In the genomic region with DNA sequence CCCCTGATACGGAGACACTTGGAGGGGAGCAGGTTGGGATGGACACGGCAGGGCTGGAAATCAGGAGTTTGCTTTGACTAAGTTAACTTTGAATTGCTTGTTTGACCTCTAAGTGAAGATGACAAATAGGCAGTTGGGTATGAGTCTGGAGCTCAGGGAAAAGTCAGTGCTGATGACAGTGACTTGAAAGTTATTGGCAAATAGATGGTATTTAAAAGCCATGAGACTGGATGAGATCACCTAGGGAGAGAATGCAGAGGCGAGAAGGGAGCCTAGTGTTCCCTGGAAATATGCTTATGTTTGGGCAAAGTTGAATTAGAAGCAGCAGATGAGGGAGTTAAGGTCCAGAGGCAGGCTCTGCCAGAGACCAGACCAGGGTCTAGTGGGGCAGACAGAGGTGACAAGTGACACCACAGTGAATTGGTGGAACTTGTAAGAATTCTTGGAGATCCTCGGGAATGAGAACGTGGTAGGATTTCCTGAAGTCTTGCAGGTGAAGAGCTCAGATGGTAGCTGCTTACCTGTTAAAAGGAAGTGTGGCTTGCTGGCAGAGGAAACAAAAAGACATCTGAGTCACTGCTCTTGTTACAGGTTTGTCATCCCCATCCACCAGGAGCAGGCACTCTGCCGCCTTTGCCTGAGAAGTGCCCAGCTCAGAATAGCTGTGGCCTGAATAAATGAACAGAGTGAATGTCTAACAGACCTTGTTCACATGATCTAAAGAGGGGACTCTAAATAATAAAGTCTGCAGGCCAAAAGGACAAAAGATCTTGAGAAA, we compare ENCODE assay signal across 10 cellular contexts. TPM values are rescaled to one million over a fixed set of nuclear protein-coding genes. Genes with fewer than 3 reads are reported as not detected.
DNase-seq lines count a peak whose midpoint lies in the region; ATAC-seq, FAIRE-seq and TF ChIP-seq lines count a peak whose summit lies in the region.
"Had no signal": no experiment of that assay in that cellular context is flagged by ENCODE, and none has a peak within 500 bp of the region (broad histone marks: within the 10 kb centered on the region; RNA-seq: fewer than 3 reads in every experiment).

No MANE protein-coding gene starts in this region.

- WGBS in right cardiac atrium: 74% methylated on average over 6 of the region's 6 CpGs

- no peak overlapping the region for H3K27ac ChIP-seq in astrocyte (ENCODE audit: low read depth, low read length)
- H3K27ac ChIP-seq in right cardiac atrium (ENCODE audit: low read length): peak overlapping the region; percentile 90
- H3K27ac ChIP-seq in tibial artery: peak overlapping the region; percentile 87 to 91

- TF ChIP-seq CTCF in astrocyte (IDR thresholded peaks at IDR 0.05; ENCODE audit: insufficient read depth, low read depth, low read length) (no peak), tibial artery (IDR thresholded peaks at IDR 0.05) (no peak)

- peaks cover 45% of the 10 kb centered on the region for H3K4me1 Mint-ChIP-seq in astrocyte (ENCODE audit: low read depth, unreplicated experiment)

- no peak overlapping the region for H2AFZ ChIP-seq in astrocyte (ENCODE audit: low read depth, low read length)

- peak overlapping the region; percentile 56 for H3K27ac Mint-ChIP-seq in astrocyte (ENCODE audit: unreplicated experiment)

- no peaks in the 10 kb centered on the region for H3K27me3 Mint-ChIP-seq in astrocyte (ENCODE audit: low read depth, unreplicated experiment)
- H3K27me3 Mint-ChIP-seq: stimulated activated naive CD8-positive, alpha-beta T cell treated with anti-CD3 and anti-CD28 coated beads, Interleukin-15, amount 100 ng/mL, for 72 hours had no signal

- peak overlapping the region; percentile 11 for H3K4me3 Mint-ChIP-seq in astrocyte (ENCODE audit: unreplicated experiment)
- H3K4me3 Mint-ChIP-seq: stimulated activated naive CD8-positive, alpha-beta T cell treated with anti-CD3 and anti-CD28 coated beads, Interleukin-15, amount 100 ng/mL, for 72 hours had no signal

- no peak overlapping the region for H3K9ac ChIP-seq in astrocyte (ENCODE audit: low read length)

- H3K79me2 ChIP-seq in astrocyte (ENCODE audit: insufficient read depth, low read length): no peaks in the 10 kb centered on the region

- ATAC-seq in right cardiac atrium: no peak
- ATAC-seq in GM21423 (IDR thresholded peaks at IDR 0.05; ENCODE audit: unreplicated experiment): no peak
- ATAC-seq: stimulated activated naive CD8-positive, alpha-beta T cell treated with anti-CD3 and anti-CD28 coated beads, Interleukin-15, amount 100 ng/mL, for 72 hours had no signal

- H3K27me3 ChIP-seq in astrocyte (ENCODE audit: insufficient read depth, low read length) (no peaks in the 10 kb centered on the region), right cardiac atrium (ENCODE audit: control insufficient read depth, insufficient read depth) (no peaks in the 10 kb centered on the region), tibial artery (no peaks in the 10 kb centered on the region)

- H3K9me3 Mint-ChIP-seq in astrocyte (ENCODE audit: unreplicated experiment): peaks cover 1% of the 10 kb centered on the region
- H3K9me3 Mint-ChIP-seq: stimulated activated naive CD8-positive, alpha-beta T cell treated with anti-CD3 and anti-CD28 coated beads, Interleukin-15, amount 100 ng/mL, for 72 hours had no signal

- intact Hi-C loops in right cardiac atrium (cut with DNase I): loop anchor here (10.0 kb wide), 4 partner anchors 75 to 345 kb away; no protein-coding TSS in a partner anchor
- intact Hi-C loops in tibial artery (cut with DNase I; ENCODE audit: low total_unique reads): loop anchor here (10.0 kb wide), 2 partner anchors 85 to 235 kb away; no protein-coding TSS in a partner anchor

- H3K9me3 ChIP-seq in astrocyte (ENCODE audit: insufficient read depth, low read depth, low read length) (no peaks in the 10 kb centered on the region), right cardiac atrium (ENCODE audit: control insufficient read depth, low read length) (no peaks in the 10 kb centered on the region), tibial artery (no peaks in the 10 kb centered on the region)

- peaks cover 40% of the 10 kb centered on the region for H3K4me1 ChIP-seq in astrocyte (ENCODE audit: insufficient read depth, low read length)
- H3K4me1 ChIP-seq in right cardiac atrium (ENCODE audit: control insufficient read depth, insufficient read depth, low read length): peaks cover 3% of the 10 kb centered on the region
- peaks cover 0 to 51% (median 28%) of the 10 kb centered on the region in 4 donors for H3K4me1 ChIP-seq in tibial artery

- H3K36me3 ChIP-seq in astrocyte (ENCODE audit: insufficient read depth, low read length): no peaks in the 10 kb centered on the region
- H3K36me3 ChIP-seq in tibial artery: no peaks in the 10 kb centered on the region

- H3K4me2 ChIP-seq in astrocyte (ENCODE audit: low read length): peak overlapping the region; percentile 56

- H4K20me1 ChIP-seq in astrocyte (ENCODE audit: insufficient read depth, low read length): no peaks in the 10 kb centered on the region

- no peaks in the 10 kb centered on the region for H3K36me3 Mint-ChIP-seq in astrocyte (ENCODE audit: low read depth, unreplicated experiment)

- FAIRE-seq in GM18507 (lab: Jason Lieb, UNC): peak; percentile 52
- peak; percentile 45 for FAIRE-seq in astrocyte (lab: Jason Lieb, UNC)

- H3K4me3 ChIP-seq in astrocyte (ENCODE audit: insufficient read depth, low read depth, low read length): no peak overlapping the region
- H3K4me3 ChIP-seq in right cardiac atrium (ENCODE audit: low read length): no peak overlapping the region
- no peak overlapping the region for H3K4me3 ChIP-seq in tibial artery

- DNase-seq in GM18507 (ENCODE audit: extremely low spot score, insufficient read length, low read depth) (no peak), astrocyte (ENCODE audit: low read depth) (peak; percentile 36), right cardiac atrium (no peak), tibial artery (no peak), NCI-H2171 treated with DMSO at 0.1 percent for 48 hours (lab: John Stamatoyannopoulos, UW) (no peak), SHP77 (lab: John Stamatoyannopoulos, UW) (no peak)
- DNase-seq: NCI-H2227 treated with DMSO at 0.1 percent for 48 hours; stimulated activated naive CD8-positive, alpha-beta T cell treated with anti-CD3 and anti-CD28 coated beads, Interleukin-15, amount 100 ng/mL, for 72 hours; SW 1271 had no signal

RNA-seq across cellular contexts. Expression of gene ZSCAN20, which starts 12.5 kb away (rescaled TPM):
- total RNA-seq in astrocyte: 5.2 and 6.9 TPM in 2 replicates
- total RNA-seq in right cardiac atrium: 1 to 10 TPM; 3.8 to 5.9 (median 5.0) TPM
- polyA plus RNA-seq in right cardiac atrium: 1.6 TPM

RNA-seq across cellular contexts. Expression of gene PHC2, which starts 29.1 kb away (rescaled TPM):
- total RNA-seq in astrocyte (112 and 113 TPM in 2 replicates), right cardiac atrium (100 to 1,000 TPM in 2 of 4 donors, 10 to 100 TPM in 2; 89.3 to 105 (median 99.1) TPM)
- polyA plus RNA-seq in right cardiac atrium: 93.7 TPM
